ENCODE assay signal across 9 cellular contexts in genomic region chr3:149512073-149512782, GRCh38. TPM values are rescaled to one million over a fixed set of nuclear protein-coding genes. Genes with fewer than 3 reads are reported as not detected.
DNase-seq lines count a peak whose midpoint lies in the region; ATAC-seq, FAIRE-seq and TF ChIP-seq lines count a peak whose summit lies in the region.
"Had no signal": no experiment of that assay in that cellular context is flagged by ENCODE, and none has a peak within 500 bp of the region (broad histone marks: within the 10 kb centered on the region; RNA-seq: fewer than 3 reads in every experiment).

No MANE protein-coding gene starts in this region.

- TF ChIP-seq EP300 in A549 (IDR thresholded peaks at IDR 0.05) (no peak), tibial nerve (IDR thresholded peaks at IDR 0.05) (peak in 1 of 2 donors; percentile 18)

- peak; percentile 97 for TF ChIP-seq RAD21 in A549 (conservative IDR thresholded peaks at IDR 0.05 in 1 of 2, IDR thresholded peaks at IDR 0.05 in 1 of 2)

- intact Hi-C loops in dorsolateral prefrontal cortex (cut with DNase I) = loop anchor here (5.0 kb wide), 1 partner anchor 205 kb away; no protein-coding TSS in a partner anchor

- 13% methylated on average over 9 of the region's 9 CpGs for WGBS in A549 (ENCODE audit: missing lambda C conversion rate)
- WGBS in lung, 2 donors = 14 to 17% methylated on average over 9 of the region's 9 CpGs
- 18 to 21% methylated on average over 9 of the region's 9 CpGs for WGBS in tibial nerve, 2 donors

- TF ChIP-seq POLR2A in A549 (IDR thresholded peaks at IDR 0.05; ENCODE audit: low read length) = no peak
- no peak for TF ChIP-seq POLR2A in tibial nerve (IDR thresholded peaks at IDR 0.05)

- H3K4me1 ChIP-seq in A549 = peaks cover 13% of the 10 kb centered on the region; the same call in 2 of the 3 replicates
- H3K4me1 ChIP-seq in SJSA1 (replicated peaks) = peaks cover 15% of the 10 kb centered on the region
- peaks cover 0 to 5% of the 10 kb centered on the region in 2 donors for H3K4me1 ChIP-seq in lung (ENCODE audit: control insufficient read depth in 2 of 2, insufficient read depth in 2 of 2, low read length in 2 of 2)
- H3K4me1 ChIP-seq in tibial nerve = peaks cover 0 to 27% (median 6%) of the 10 kb centered on the region in 4 donors

- no peak for FAIRE-seq in A549 (lab: Jason Lieb, UNC)

- CTCF ChIA-PET in A549 (lab: Yijun Ruan, JAX) = interaction anchor here (0.6 to 5.1 kb wide), 47 partner anchors 8 to 863 kb away, joined by 3 to 52 read pairs (median 4); partner anchors contain the start of gene COMMD2

- H3K4me3 ChIP-seq in A549 (no peak overlapping the region), SJSA1 (no peak overlapping the region), dorsolateral prefrontal cortex (peak overlapping the region in 26 of 59 donors; percentile 4 to 55 (median 32)), lung (no peak overlapping the region), tibial nerve (no peak overlapping the region)

- peak overlapping the region; percentile 69 for H3K4me2 ChIP-seq in A549

- POLR2A ChIA-PET in A549 (lab: Yijun Ruan, JAX) = no interaction called here

- no peaks in the 10 kb centered on the region for H3K27me3 ChIP-seq in SJSA1 (replicated peaks)
- no peaks in the 10 kb centered on the region for H3K27me3 ChIP-seq in dorsolateral prefrontal cortex
- no peaks in the 10 kb centered on the region for H3K27me3 ChIP-seq in lung (ENCODE audit: control insufficient read depth, insufficient read depth)
- H3K27me3 ChIP-seq in tibial nerve = no peaks in the 10 kb centered on the region

- DNase-seq in A549 (ENCODE audit: low read depth in 1 of 2, low spot score in 1 of 2) (peak; percentile 78 to 82), GM03348 (ENCODE audit: low spot score) (peak; percentile 74), HCEC 1CT (peak; percentile 65), LoVo (ENCODE audit: low spot score) (peak; percentile 72), SJSA1 (ENCODE audit: low read depth in 1 of 2, low spot score in 2 of 2) (peak; percentile 42 to 62), dorsolateral prefrontal cortex (peak; percentile 39 to 75 (median 60)), lung (ENCODE audit: low spot score) (peak; percentile 61), tibial nerve (ENCODE audit: low spot score in 2 of 2) (peak; percentile 41 to 81)

- H3K27ac ChIP-seq in A549 = peak overlapping the region; percentile 54 to 58; a peak in 5 of 6 replicates
- H3K27ac ChIP-seq in SJSA1 = no peak overlapping the region
- no peak overlapping the region for H3K27ac ChIP-seq in dorsolateral prefrontal cortex
- H3K27ac ChIP-seq in lung (ENCODE audit: low read depth in 1 of 2, low read length in 1 of 2) = no peak overlapping the region
- H3K27ac ChIP-seq in tibial nerve = no peak overlapping the region
- H3K27ac ChIP-seq: HL-60 had no signal

- H3K36me3 ChIP-seq in SJSA1 (peaks cover 8% of the 10 kb centered on the region; the same call in 1 of the 2 replicates), lung (ENCODE audit: control insufficient read depth in 2 of 2, insufficient read depth in 2 of 2, low read length in 2 of 2) (peaks cover 0 to 3% of the 10 kb centered on the region in 2 donors), tibial nerve (no peaks in the 10 kb centered on the region)

- TF ChIP-seq CTCF in A549 (IDR thresholded peaks at IDR 0.05) (peak; percentile 94), dorsolateral prefrontal cortex (IDR thresholded peaks at IDR 0.05 in 54 of 56, conservative IDR thresholded peaks at IDR 0.05 in 2 of 56; ENCODE audit: low read depth in 1 of 56, partially characterized antibody in 56 of 56) (peak; percentile 55 to 93 (median 82)), lung (IDR thresholded peaks at IDR 0.05; ENCODE audit: control extremely low read depth, extremely low read depth) (peak; percentile 81), tibial nerve (IDR thresholded peaks at IDR 0.05) (peak; percentile 68 to 85 (median 73))

- ATAC-seq in A549 (peak; percentile 86 to 87), lung (ENCODE audit: insufficient read depth, low FRiP score) (no peak)

- no peaks in the 10 kb centered on the region for H3K9me3 ChIP-seq in A549
- no peaks in the 10 kb centered on the region for H3K9me3 ChIP-seq in SJSA1 (replicated peaks)
- no peaks in the 10 kb centered on the region for H3K9me3 ChIP-seq in lung (ENCODE audit: control insufficient read depth in 2 of 2, insufficient read depth in 1 of 2, low read length in 1 of 2)
- no peaks in the 10 kb centered on the region for H3K9me3 ChIP-seq in tibial nerve

TF ChIP-seq in A549, 52 proteins besides CTCF, POLR2A, EP300 and RAD21:
- TF ChIP-seq SMC3 (IDR thresholded peaks at IDR 0.05) = peak; percentile 90
- TF ChIP-seq FOSB (CRISPR knock-in tag; IDR thresholded peaks at IDR 0.05) = no peak
- no peak for TF ChIP-seq RCOR1 (IDR thresholded peaks at IDR 0.05; ENCODE audit: low read depth, low read length)
- TF ChIP-seq RARB (CRISPR knock-in tag; IDR thresholded peaks at IDR 0.05) = no peak
- peak; percentile 23 for TF ChIP-seq MAFK (IDR thresholded peaks at IDR 0.05; ENCODE audit: partially characterized antibody)
- 0 out of 4 replicates have a peak, but pooled peaks of 1 of the 2 experiments have one; percentile 1 for TF ChIP-seq CEBPB (IDR thresholded peaks at IDR 0.05)
- TF ChIP-seq NFE2L2 (conservative IDR thresholded peaks at IDR 0.05; ENCODE audit: low read length) = peak; percentile 72

RNA-seq across cellular contexts. Expression of gene TM4SF4, which starts 37.7 kb away (rescaled TPM):
- 17.4 and 38.6 TPM in 2 replicates for polyA plus RNA-seq in A549 (2011; rRNA removed)
- 6.2 and 9.6 TPM in 2 replicates for polyA plus RNA-seq in A549 (2012; cell fraction: cytosol; rRNA removed)
- polyA plus RNA-seq in A549 (2012; cell fraction: nucleus; rRNA removed) = 5.8 and 6.9 TPM in 2 replicates
- polyA plus RNA-seq in A549 (2017; fragmentation: RNase III; extraction: RNeasy Plus Mini Kit Qiagen cat#74134 plus additional on column Dnase treatment) = 28.7 to 45.2 TPM (median 32.2 TPM) in 3 replicates
- polyA minus RNA-seq in A549 (2011; rRNA and poly(A)+ RNA removed) = 20.8 and 30.0 TPM in 2 replicates
- not detected in 2 replicates for total RNA-seq in SJSA1 (2014; rRNA removed; shearing (Covaris generic))
- total RNA-seq in dorsolateral prefrontal cortex = not detected
- total RNA-seq in lung = 1 to 10 TPM; 1.9 to 2.2 TPM
- 1 to 10 TPM in 1 of 2 donors, under 1 TPM in 1; 0.22 to 4.4 TPM for polyA plus RNA-seq in lung
- total RNA-seq in tibial nerve = not detected

Comparison
In these comparisons a context has a peak if more than half of its experiments do, and no peak if none do; other contexts are left out.
1. H3K27ac ChIP-seq: peak in A549 (2 of 2); none in SJSA1 (single experiment), dorsolateral prefrontal cortex (0 of 59), lung (0 of 2) and tibial nerve (0 of 4).
2. Peak in every context shown above with its lines, with median percentiles within 50 percentile points of each other: DNase-seq and CTCF ChIP-seq.